8 cellular contexts compared by ENCODE assay signal in genomic region chr7:8125680-8126444, GRCh38.
DNase-seq lines count a peak whose midpoint lies in the region; ATAC-seq lines count a peak whose summit lies in the region.

No MANE protein-coding gene starts in this region.

- intact Hi-C loops in posterior cingulate gyrus (cut with DNase I), result no loop called here

- peaks cover 3% of the 10 kb centered on the region for H3K9me3 Mint-ChIP-seq in activated naive CD8-positive, alpha-beta T cell treated with anti-CD3 and anti-CD28 coated beads for 36 hours

- ATAC-seq in GM18873 (IDR thresholded peaks at IDR 0.05; ENCODE audit: low FRiP score, unreplicated experiment) (peak; percentile 82), HG02981 (IDR thresholded peaks at IDR 0.05; ENCODE audit: unreplicated experiment) (peak; percentile 74)

- peaks cover 66% of the 10 kb centered on the region for H3K4me1 Mint-ChIP-seq in activated naive CD8-positive, alpha-beta T cell treated with anti-CD3 and anti-CD28 coated beads for 36 hours

- H3K27me3 Mint-ChIP-seq in activated naive CD8-positive, alpha-beta T cell treated with anti-CD3 and anti-CD28 coated beads for 36 hours, result no peaks in the 10 kb centered on the region

- H3K27ac Mint-ChIP-seq in activated naive CD8-positive, alpha-beta T cell treated with anti-CD3 and anti-CD28 coated beads for 36 hours, result peak overlapping the region; percentile 98

- H3K36me3 Mint-ChIP-seq in activated naive CD8-positive, alpha-beta T cell treated with anti-CD3 and anti-CD28 coated beads for 36 hours, result no peaks in the 10 kb centered on the region

- peak overlapping the region; percentile 70 for H3K4me3 Mint-ChIP-seq in activated naive CD8-positive, alpha-beta T cell treated with anti-CD3 and anti-CD28 coated beads for 36 hours

- DNase-seq in T-helper 1 cell (peak; percentile 46 to 94 (median 67)), OCI-M2 (lab: John Stamatoyannopoulos, UW; ENCODE audit: unreplicated experiment) (no peak), posterior cingulate gyrus (no peak), NCI-H128 (lab: John Stamatoyannopoulos, UW; ENCODE audit: unreplicated experiment) (no peak)
- DNase-seq in activated naive CD8-positive, alpha-beta T cell treated with anti-CD3 and anti-CD28 coated beads for 36 hours, result peak; percentile 83
- peak; percentile 38 to 64 (median 50) for DNase-seq in stimulated activated CD4-positive, alpha-beta T cell treated with anti-CD3 and anti-CD28 coated beads, Interleukin-1b, Interleukin-23, amount 100 ng/mL, for 24 hours (ENCODE audit: low read depth in 4 of 4, low spot score in 1 of 4)

Comparison
In these comparisons a context has a peak if more than half of its experiments do, and no peak if none do; other contexts are left out.
1. DNase-seq: peak in T-helper 1 cell (5 of 5), activated naive CD8-positive, alpha-beta T cell treated with anti-CD3 and anti-CD28 coated beads for 36 hours (single experiment) and stimulated activated CD4-positive, alpha-beta T cell treated with anti-CD3 and anti-CD28 coated beads, Interleukin-1b, Interleukin-23, amount 100 ng/mL, for 24 hours (4 of 4); none in OCI-M2 (single experiment), posterior cingulate gyrus (0 of 10) and NCI-H128 (single experiment).